In genomic region chr1:71364236-71364635, GRCh38 we compare ENCODE assay signal across 20 cellular contexts.
"Had no signal": no experiment of that assay in that cellular context is flagged by ENCODE, and none has a peak within 500 bp of the region (broad histone marks: within the 10 kb centered on the region; RNA-seq: fewer than 3 reads in every experiment).

No MANE protein-coding gene starts in this region.

- H3K4me3 ChIP-seq: esophagus muscularis mucosa, lower lobe of right lung, prostate gland, right lobe of liver, smooth muscle cell, testis had no signal

- DNase-seq: activated CD4-positive, alpha-beta T cell treated with anti-CD3 and anti-CD28 coated beads for 48 hours; activated CD4-positive, CD25-positive, alpha-beta regulatory T cell; activated CD8-positive, alpha-beta T cell treated with anti-CD3 and anti-CD28 coated beads for 36 hours; activated naive CD4-positive, alpha-beta T cell; activated naive CD8-positive, alpha-beta T cell treated with anti-CD3 and anti-CD28 coated beads for 36 hours; activated T-cell treated with anti-CD3 and anti-CD28 coated beads, Interleukin-2, amount 50 U/mL, for 1 hour; amygdala; effector CD8-positive, alpha-beta T cell; left cardiac atrium; lower lobe of right lung; naive thymus-derived CD8-positive, alpha-beta T cell; right lobe of liver; stimulated activated CD4-positive, alpha-beta T cell treated with anti-CD3 and anti-CD28 coated beads, Interleukin-4, amount 100 ng/mL, for 24 hours; T1000; testis had no signal

- H3K4me1 ChIP-seq: lower lobe of right lung, prostate gland, right lobe of liver, testis had no signal

- ATAC-seq: activated CD8-positive, alpha-beta T cell treated with anti-CD3 and anti-CD28 coated beads for 36 hours; activated T-helper 17 cell treated with anti-CD3 and anti-CD28 coated beads, Interleukin-2, amount 50 U/mL, for 72 hours; left cardiac atrium; lower lobe of right lung; naive thymus-derived CD8-positive, alpha-beta T cell; right lobe of liver; stimulated activated effector memory CD8-positive, alpha-beta T cell treated with anti-CD3 and anti-CD28 coated beads, Interleukin-12 subunit alpha, Interleukin-12 subunit beta, amount 100 ng/mL, for 72 hours had no signal

- H3K27me3 ChIP-seq: esophagus muscularis mucosa, right lobe of liver, testis had no signal

- H3K9me3 ChIP-seq: esophagus muscularis mucosa, lower lobe of right lung, prostate gland, right lobe of liver, testis had no signal

- H3K27ac ChIP-seq: esophagus muscularis mucosa, lower lobe of right lung, prostate gland, right lobe of liver had no signal
